ENCODE assay signal across 23 cellular contexts in genomic region chr15:101112336-101113113, GRCh38.
DNase-seq lines count a peak whose midpoint lies in the region; ATAC-seq and TF ChIP-seq lines count a peak whose summit lies in the region.
"Had no signal": no experiment of that assay in that cellular context is flagged by ENCODE, and none has a peak within 500 bp of the region (broad histone marks: within the 10 kb centered on the region; RNA-seq: fewer than 3 reads in every experiment).

No MANE protein-coding gene starts in this region.

- no peak for TF ChIP-seq CTCF in HEK293 (tag by site-specific recombination; IDR thresholded peaks at IDR 0.05)
- no peak for TF ChIP-seq CTCF in MCF 10A (IDR thresholded peaks at IDR 0.05; ENCODE audit: unreplicated experiment)
- TF ChIP-seq CTCF in A673 (conservative IDR thresholded peaks at IDR 0.05; ENCODE audit: low read depth, low read length): no peak

- H3K14ac ChIP-seq in mesenchymal stem cell (ENCODE audit: low read length in 2 of 2): peak overlapping the region in 1 of 2 experiments; percentile 26

- peak overlapping the region in 1 of 2 experiments; percentile 20 for H3K4ac ChIP-seq in mesenchymal stem cell (ENCODE audit: low read depth in 1 of 2, low read length in 2 of 2)

- ATAC-seq in GM21360 (IDR thresholded peaks at IDR 0.05; ENCODE audit: unreplicated experiment): no peak
- no peak for ATAC-seq in GM18868 (IDR thresholded peaks at IDR 0.05; ENCODE audit: unreplicated experiment)
- ATAC-seq: activated CD4-positive, alpha-beta T cell treated with anti-CD3 and anti-CD28 coated beads for 36 hours; activated CD8-positive, alpha-beta memory T cell treated with anti-CD3 and anti-CD28 coated beads, Interleukin-2, amount 10 ng/mL, durations not matched to agents 7 days and 5 days; activated naive CD4-positive, alpha-beta T cell treated with anti-CD3 and anti-CD28 coated beads, Interleukin-2, amount 50 U/mL, for 72 hours; body of pancreas; naive thymus-derived CD4-positive, alpha-beta T cell had no signal

- H3K27me3 Mint-ChIP-seq in MCF 10A (ENCODE audit: insufficient read depth, unreplicated experiment): no peaks in the 10 kb centered on the region
- H3K27me3 Mint-ChIP-seq in T-helper 2 cell treated with Interferon-gamma antibody and Interleukin-4, amounts not matched to agents 5 μg/mL and 100 μg/mL, for 36 hours (ENCODE audit: low read depth): no peaks in the 10 kb centered on the region
- H3K27me3 Mint-ChIP-seq: activated CD4-positive, alpha-beta T cell treated with anti-CD3 and anti-CD28 coated beads for 36 hours; activated CD8-positive, alpha-beta memory T cell treated with anti-CD3 and anti-CD28 coated beads, Interleukin-2, amount 10 ng/mL, durations not matched to agents 7 days and 5 days had no signal

- H3K27me3 ChIP-seq in BLaER1 (no peaks in the 10 kb centered on the region), mesenchymal stem cell (ENCODE audit: control insufficient read depth in 1 of 2, insufficient read depth in 1 of 2, low read length in 2 of 2) (no peaks in the 10 kb centered on the region), A673 (replicated peaks; ENCODE audit: insufficient read depth, low read depth, low read length, poor library complexity) (no peaks in the 10 kb centered on the region)
- H3K27me3 ChIP-seq: body of pancreas had no signal

- H3K9me3 ChIP-seq in BLaER1 (no peaks in the 10 kb centered on the region), HEK293 (ENCODE audit: control insufficient read depth, insufficient read depth, low read depth, low read length) (no peaks in the 10 kb centered on the region), mesenchymal stem cell (ENCODE audit: control insufficient read depth, low read length) (no peaks in the 10 kb centered on the region), A673 (ENCODE audit: low read depth, low read length, poor library complexity, severe bottlenecking) (no peaks in the 10 kb centered on the region)
- H3K9me3 ChIP-seq: body of pancreas had no signal

- no peaks in the 10 kb centered on the region for H3K4me1 Mint-ChIP-seq in MCF 10A (ENCODE audit: insufficient read depth, unreplicated experiment)
- peaks cover 3% of the 10 kb centered on the region for H3K4me1 Mint-ChIP-seq in T-helper 2 cell treated with Interferon-gamma antibody and Interleukin-4, amounts not matched to agents 5 μg/mL and 100 μg/mL, for 36 hours (ENCODE audit: low read depth)

- H2BK5ac ChIP-seq in mesenchymal stem cell (ENCODE audit: low read depth, low read length, poor library complexity, severe bottlenecking): no peak overlapping the region

- no peak overlapping the region for H4K91ac ChIP-seq in mesenchymal stem cell (ENCODE audit: low read length)

- intact Hi-C loops in MCF 10A (cut with micrococcal nuclease): no loop called here
- intact Hi-C loops in A673 (cut with micrococcal nuclease; ENCODE audit: unreplicated experiment): no loop called here

- H3K4me2 ChIP-seq in BLaER1: peak overlapping the region; percentile 57
- no peak overlapping the region for H3K4me2 ChIP-seq in mesenchymal stem cell (ENCODE audit: low read length, poor library complexity, severe bottlenecking)

- no peak overlapping the region for H2AFZ ChIP-seq in mesenchymal stem cell (ENCODE audit: low read depth, low read length)

- H3K23ac ChIP-seq in mesenchymal stem cell (ENCODE audit: low read length in 2 of 2): no peak overlapping the region

- peak overlapping the region in 1 of 2 experiments; percentile 3 for H3K18ac ChIP-seq in mesenchymal stem cell (ENCODE audit: low read depth in 1 of 2, low read length in 2 of 2)

- H3K4me3 Mint-ChIP-seq in MCF 10A (ENCODE audit: unreplicated experiment): no peak overlapping the region
- no peak overlapping the region for H3K4me3 Mint-ChIP-seq in T-helper 2 cell treated with Interferon-gamma antibody and Interleukin-4, amounts not matched to agents 5 μg/mL and 100 μg/mL, for 36 hours
- H3K4me3 Mint-ChIP-seq: activated CD4-positive, alpha-beta T cell treated with anti-CD3 and anti-CD28 coated beads for 36 hours; activated CD8-positive, alpha-beta memory T cell treated with anti-CD3 and anti-CD28 coated beads, Interleukin-2, amount 10 ng/mL, durations not matched to agents 7 days and 5 days; activated T-helper 1 cell treated with anti-CD3 and anti-CD28 coated beads, Interleukin-12 subunit alpha, Interleukin-12 subunit beta, Interleukin-2, Interleukin-4 antibody, amounts not matched to agents 30 ng/mL and 10 ng/mL and 1 ng/mL, durations not matched to agents 14 hours and 24 hours and 36 hours; naive thymus-derived CD4-positive, alpha-beta T cell had no signal

- H2BK15ac ChIP-seq in mesenchymal stem cell (ENCODE audit: low read depth, poor library complexity, severe bottlenecking): peak overlapping the region; percentile 64

- H3K36me3 Mint-ChIP-seq in MCF 10A (ENCODE audit: insufficient read depth, unreplicated experiment): no peaks in the 10 kb centered on the region
- no peaks in the 10 kb centered on the region for H3K36me3 Mint-ChIP-seq in T-helper 2 cell treated with Interferon-gamma antibody and Interleukin-4, amounts not matched to agents 5 μg/mL and 100 μg/mL, for 36 hours (ENCODE audit: low read depth)
- H3K36me3 Mint-ChIP-seq: activated CD8-positive, alpha-beta memory T cell treated with anti-CD3 and anti-CD28 coated beads, Interleukin-2, amount 10 ng/mL, durations not matched to agents 7 days and 5 days; activated naive CD4-positive, alpha-beta T cell treated with anti-CD3 and anti-CD28 coated beads, Interleukin-2, amount 50 U/mL, for 72 hours; naive thymus-derived CD4-positive, alpha-beta T cell had no signal

- H4K20me1 ChIP-seq in BLaER1: no peaks in the 10 kb centered on the region

- POLR2A ChIA-PET in HEK293 (lab: Yijun Ruan, JAX) (no interaction called here), MCF 10A (lab: Yijun Ruan, JAX) (interaction anchor here (0.5 to 1.5 kb wide), 9 partner anchors 14 to 486 kb away, joined by 3 to 6 read pairs (median 3); partner anchors contain the start of gene CHSY1), A673 (lab: Charles Lee; ENCODE audit: low non-redundant PET) (no interaction called here)

- H3K4me3 ChIP-seq in BLaER1: no peak overlapping the region
- H3K4me3 ChIP-seq in HEK293 (ENCODE audit: low read depth, low read length): no peak overlapping the region
- H3K4me3 ChIP-seq in mesenchymal stem cell (ENCODE audit: insufficient read depth in 1 of 2, low read depth in 1 of 2, low read length in 2 of 2): no peak overlapping the region
- H3K4me3 ChIP-seq in A673 (ENCODE audit: low read depth, low read length, poor library complexity, severe bottlenecking): no peak overlapping the region
- H3K4me3 ChIP-seq: body of pancreas, coronary artery had no signal

- BruUV-seq in MCF 10A (replicated peaks; lab: Mats Ljungman, UMichigan): no TSS peak
- BruUV-seq in A673 (replicated peaks; lab: Mats Ljungman, UMichigan): no TSS peak

- H2BK12ac ChIP-seq in mesenchymal stem cell (ENCODE audit: low read length in 2 of 2): peak overlapping the region in 1 of 2 experiments; percentile 49

- peak overlapping the region; percentile 52 for H3K27ac ChIP-seq in BLaER1
- no peak overlapping the region for H3K27ac ChIP-seq in HEK293 (ENCODE audit: extremely low read depth, low read depth, low read length)
- no peak overlapping the region for H3K27ac ChIP-seq in mesenchymal stem cell (ENCODE audit: low read length, poor library complexity, severe bottlenecking)
- H3K27ac ChIP-seq in A673 (ENCODE audit: low read depth, low read length, poor library complexity, severe bottlenecking): no peak overlapping the region
- H3K27ac ChIP-seq: body of pancreas, coronary artery had no signal

- 80% methylated on average over 16 of the region's 16 CpGs for WGBS in mesenchymal stem cell

- no peak overlapping the region for H3K27ac Mint-ChIP-seq in MCF 10A (ENCODE audit: low read depth, unreplicated experiment)
- H3K27ac Mint-ChIP-seq in T-helper 2 cell treated with Interferon-gamma antibody and Interleukin-4, amounts not matched to agents 5 μg/mL and 100 μg/mL, for 36 hours: no peak overlapping the region
- H3K27ac Mint-ChIP-seq: activated CD4-positive, alpha-beta T cell treated with anti-CD3 and anti-CD28 coated beads for 36 hours; activated CD8-positive, alpha-beta memory T cell treated with anti-CD3 and anti-CD28 coated beads, Interleukin-2, amount 10 ng/mL, durations not matched to agents 7 days and 5 days; activated naive CD4-positive, alpha-beta T cell treated with anti-CD3 and anti-CD28 coated beads, Interleukin-2, amount 50 U/mL, for 72 hours; activated T-helper 1 cell treated with anti-CD3 and anti-CD28 coated beads, Interleukin-12 subunit alpha, Interleukin-12 subunit beta, Interleukin-2, Interleukin-4 antibody, amounts not matched to agents 30 ng/mL and 10 ng/mL and 1 ng/mL, durations not matched to agents 14 hours and 24 hours and 36 hours; naive thymus-derived CD4-positive, alpha-beta T cell; progenitor cell of endocrine pancreas had no signal

- H2BK120ac ChIP-seq in mesenchymal stem cell (ENCODE audit: low read depth, low read length): no peak overlapping the region

- no peaks in the 10 kb centered on the region for H3K36me3 ChIP-seq in BLaER1
- no peaks in the 10 kb centered on the region for H3K36me3 ChIP-seq in HEK293 (ENCODE audit: control insufficient read depth in 2 of 2, insufficient read depth in 1 of 2, low read length in 2 of 2)
- H3K36me3 ChIP-seq in mesenchymal stem cell (ENCODE audit: control insufficient read depth in 1 of 2, insufficient read depth in 2 of 2, low read depth in 1 of 2, low read length in 2 of 2): no peaks in the 10 kb centered on the region
- no peaks in the 10 kb centered on the region for H3K36me3 ChIP-seq in A673 (ENCODE audit: insufficient read depth, low read length, poor library complexity, severe bottlenecking)

- CTCF ChIA-PET in HEK293 (lab: Yijun Ruan, JAX) (interaction anchor here (0.8 to 1.4 kb wide), 2 partner anchors 104 to 138 kb away, joined by 3 to 4 read pairs; no protein-coding TSS in a partner anchor), MCF 10A (lab: Yijun Ruan, JAX) (interaction anchor here (0.6 to 1.0 kb wide), 3 partner anchors 22 to 230 kb away, joined by 3 read pairs; no protein-coding TSS in a partner anchor), A673 (lab: Charles Lee) (no interaction called here)

- H3K79me1 ChIP-seq in mesenchymal stem cell (replicated peaks; ENCODE audit: low read length, poor library complexity, severe bottlenecking): no peaks in the 10 kb centered on the region

- H4K8ac ChIP-seq in mesenchymal stem cell (ENCODE audit: low read length): no peak overlapping the region

- H2AK5ac ChIP-seq in mesenchymal stem cell (ENCODE audit: low read length, severe bottlenecking): no peak overlapping the region

- peak; percentile 56 for DNase-seq in MCF 10A (ENCODE audit: unreplicated experiment)
- no peak for DNase-seq in mesenchymal stem cell
- no peak for DNase-seq in A673 (ENCODE audit: low spot score)
- no peak for DNase-seq in T-helper 2 cell treated with Interferon-gamma antibody and Interleukin-4, amounts not matched to agents 5 μg/mL and 100 μg/mL, for 36 hours (ENCODE audit: low spot score)
- DNase-seq: activated CD4-positive, alpha-beta T cell treated with anti-CD3 and anti-CD28 coated beads for 36 hours; activated CD8-positive, alpha-beta memory T cell treated with anti-CD3 and anti-CD28 coated beads, Interleukin-2, amount 10 ng/mL, durations not matched to agents 7 days and 5 days; body of pancreas; DND-41; Karpas-422; naive thymus-derived CD4-positive, alpha-beta T cell; NCI-H1092 treated with DMSO at 0.1 percent for 48 hours; NCI-H2081 treated with DMSO at 0.1 percent for 48 hours; NCI-H510A treated with DMSO at 0.1 percent for 48 hours; stimulated activated CD4-positive, alpha-beta T cell treated with anti-CD3 and anti-CD28 coated beads, Interleukin-2, amount 100 ng/mL, for 48 hours; trophoblast cell had no signal

- H3K9ac ChIP-seq in BLaER1: peak overlapping the region; percentile 40; the same call in 1 of the 2 replicates
- H3K9ac ChIP-seq in mesenchymal stem cell (ENCODE audit: low read length): no peak overlapping the region

- H3K9me3 Mint-ChIP-seq in MCF 10A (ENCODE audit: unreplicated experiment): no peaks in the 10 kb centered on the region
- no peaks in the 10 kb centered on the region for H3K9me3 Mint-ChIP-seq in T-helper 2 cell treated with Interferon-gamma antibody and Interleukin-4, amounts not matched to agents 5 μg/mL and 100 μg/mL, for 36 hours
- H3K9me3 Mint-ChIP-seq: activated naive CD4-positive, alpha-beta T cell treated with anti-CD3 and anti-CD28 coated beads, Interleukin-2, amount 50 U/mL, for 72 hours; activated T-helper 1 cell treated with anti-CD3 and anti-CD28 coated beads, Interleukin-12 subunit alpha, Interleukin-12 subunit beta, Interleukin-2, Interleukin-4 antibody, amounts not matched to agents 30 ng/mL and 10 ng/mL and 1 ng/mL, durations not matched to agents 14 hours and 24 hours and 36 hours; naive thymus-derived CD4-positive, alpha-beta T cell had no signal

- H3K4me1 ChIP-seq in BLaER1: peaks cover 70% of the 10 kb centered on the region
- no peaks in the 10 kb centered on the region for H3K4me1 ChIP-seq in HEK293 (ENCODE audit: control insufficient read depth, insufficient read depth, low read length)
- peaks cover 31% of the 10 kb centered on the region for H3K4me1 ChIP-seq in mesenchymal stem cell (ENCODE audit: control insufficient read depth, insufficient read depth, low read depth, low read length)
- H3K4me1 ChIP-seq in A673 (ENCODE audit: insufficient read depth, low read length, poor library complexity, severe bottlenecking): peaks cover 9% of the 10 kb centered on the region
- H3K4me1 ChIP-seq: body of pancreas had no signal
